In genomic region chr19:35257113-35257461, GRCh38 we compare ENCODE assay signal across 21 cellular contexts. TPM values are rescaled to one million over a fixed set of nuclear protein-coding genes. Genes with fewer than 3 reads are reported as not detected.
DNase-seq lines count a peak whose midpoint lies in the region; ATAC-seq and TF ChIP-seq lines count a peak whose summit lies in the region.
"Had no signal": no experiment of that assay in that cellular context is flagged by ENCODE, and none has a peak within 500 bp of the region (broad histone marks: within the 10 kb centered on the region; RNA-seq: fewer than 3 reads in every experiment).

No MANE protein-coding gene starts in this region.

- H2AFZ ChIP-seq in osteoblast (ENCODE audit: low read length), result no peak overlapping the region

- no peaks in the 10 kb centered on the region for H3K9me3 ChIP-seq in CD4-positive, alpha-beta memory T cell (ENCODE audit: control insufficient read depth in 1 of 2, low read length in 2 of 2)
- H3K9me3 ChIP-seq in T-helper 17 cell (ENCODE audit: control insufficient read depth, low read length, poor library complexity, severe bottlenecking) (no peaks in the 10 kb centered on the region), osteoblast (ENCODE audit: low read depth, low read length) (no peaks in the 10 kb centered on the region)
- no peaks in the 10 kb centered on the region for H3K9me3 ChIP-seq in effector memory CD4-positive, alpha-beta T cell (ENCODE audit: control insufficient read depth, low read length)
- H3K9me3 ChIP-seq: A549, BLaER1, colonic mucosa, heart right ventricle, stomach, upper lobe of left lung had no signal

- DNase-seq in activated T-cell treated with anti-CD3 and anti-CD28 coated beads, Interleukin-2, amount 50 U/mL, for 1 hour, result peak; percentile 16
- DNase-seq in activated T-cell treated with anti-CD3 and anti-CD28 coated beads, Interleukin-2, amount 50 U/mL, for 72 hours, result no peak
- DNase-seq in CD4-positive, alpha-beta memory T cell, result no peak
- DNase-seq in T-helper 17 cell, result no peak
- peak; percentile 21 for DNase-seq in osteoblast (ENCODE audit: insufficient read length, low spot score, missing footprints)
- DNase-seq in effector memory CD4-positive, alpha-beta T cell, result no peak
- no peak for DNase-seq in stimulated activated CD4-positive, alpha-beta T cell treated with anti-CD3 and anti-CD28 coated beads, Interleukin-1b, Interleukin-23, amount 100 ng/mL, for 48 hours
- DNase-seq: activated B cell treated with CpG ODN at 0.5 μM for 24 hours, GF-D8, heart right ventricle, NCI-H187, NCI-H226, upper lobe of left lung had no signal

- intact Hi-C loops in CD4-positive, alpha-beta memory T cell (cut with micrococcal nuclease), result no loop called here

- no peak overlapping the region for H3K4me3 Mint-ChIP-seq in activated T-cell treated with anti-CD3 and anti-CD28 coated beads, Interleukin-2, amount 50 U/mL, for 72 hours
- H3K4me3 Mint-ChIP-seq in CD4-positive, alpha-beta memory T cell, result no peak overlapping the region
- no peak overlapping the region for H3K4me3 Mint-ChIP-seq in T-helper 17 cell
- H3K4me3 Mint-ChIP-seq: activated B cell treated with CpG ODN at 0.5 μM for 24 hours; brain; T-helper 2 cell treated with Interferon-gamma antibody and Interleukin-4, amounts not matched to agents 5 μg/mL and 100 μg/mL, for 36 hours had no signal

- ATAC-seq in activated T-cell treated with anti-CD3 and anti-CD28 coated beads, Interleukin-2, amount 50 U/mL, for 72 hours (replicated peaks in 1 of 2), result no peak
- ATAC-seq in T-helper 17 cell (no peak), GM21360 (IDR thresholded peaks at IDR 0.05; ENCODE audit: unreplicated experiment) (no peak)
- ATAC-seq: heart right ventricle had no signal

- H3K79me2 ChIP-seq in osteoblast (ENCODE audit: insufficient read depth, low read length), result no peaks in the 10 kb centered on the region

- peaks cover 20% of the 10 kb centered on the region for H3K36me3 ChIP-seq in CD4-positive, alpha-beta memory T cell (ENCODE audit: insufficient read depth, low read length)
- H3K36me3 ChIP-seq in osteoblast (ENCODE audit: insufficient read depth, low read length), result no peaks in the 10 kb centered on the region
- peaks cover 15% of the 10 kb centered on the region for H3K36me3 ChIP-seq in effector memory CD4-positive, alpha-beta T cell (ENCODE audit: control insufficient read depth, insufficient read depth, low read length)
- H3K36me3 ChIP-seq: BLaER1, colonic mucosa, heart right ventricle had no signal

- H3K27me3 ChIP-seq in CD4-positive, alpha-beta memory T cell (ENCODE audit: insufficient read depth, low read length), result no peaks in the 10 kb centered on the region
- peaks cover 5% of the 10 kb centered on the region for H3K27me3 ChIP-seq in osteoblast (ENCODE audit: insufficient read depth, low read length)
- no peaks in the 10 kb centered on the region for H3K27me3 ChIP-seq in effector memory CD4-positive, alpha-beta T cell (replicated peaks; ENCODE audit: control insufficient read depth, insufficient read depth, low read length, poor library complexity, severe bottlenecking)
- H3K27me3 ChIP-seq: BLaER1, colonic mucosa, upper lobe of left lung had no signal

- H3K4me3 ChIP-seq in CD4-positive, alpha-beta memory T cell (ENCODE audit: low read length in 2 of 2), result no peak overlapping the region
- H3K4me3 ChIP-seq in osteoblast (ENCODE audit: insufficient read depth, low read length), result no peak overlapping the region
- no peak overlapping the region for H3K4me3 ChIP-seq in effector memory CD4-positive, alpha-beta T cell (ENCODE audit: insufficient read depth, low read depth, low read length, poor library complexity, severe bottlenecking)
- H3K4me3 ChIP-seq: A549, BLaER1, colonic mucosa, heart right ventricle, stomach, upper lobe of left lung had no signal

- H3K9me3 Mint-ChIP-seq in activated T-cell treated with anti-CD3 and anti-CD28 coated beads, Interleukin-2, amount 50 U/mL, for 72 hours, result no peaks in the 10 kb centered on the region
- H3K9me3 Mint-ChIP-seq in CD4-positive, alpha-beta memory T cell, result no peaks in the 10 kb centered on the region
- H3K9me3 Mint-ChIP-seq: activated B cell treated with CpG ODN at 0.5 μM for 24 hours; brain; T-helper 2 cell treated with Interferon-gamma antibody and Interleukin-4, amounts not matched to agents 5 μg/mL and 100 μg/mL, for 36 hours had no signal

- H3K27ac ChIP-seq in CD4-positive, alpha-beta memory T cell (ENCODE audit: low read depth, low read length), result no peak overlapping the region
- H3K27ac ChIP-seq in osteoblast (ENCODE audit: low read depth, low read length), result no peak overlapping the region
- no peak overlapping the region for H3K27ac ChIP-seq in effector memory CD4-positive, alpha-beta T cell (ENCODE audit: insufficient read depth, low read length, poor library complexity, severe bottlenecking)
- H3K27ac ChIP-seq: A549, BLaER1, colonic mucosa, heart right ventricle, upper lobe of left lung had no signal

- no peak overlapping the region for H3K27ac Mint-ChIP-seq in activated T-cell treated with anti-CD3 and anti-CD28 coated beads, Interleukin-2, amount 50 U/mL, for 72 hours
- H3K27ac Mint-ChIP-seq in CD4-positive, alpha-beta memory T cell, result peak overlapping the region in 5 of 7 donors; percentile 19 to 78 (median 55)
- H3K27ac Mint-ChIP-seq in T-helper 17 cell, result peak overlapping the region; percentile 53
- H3K27ac Mint-ChIP-seq: activated B cell treated with CpG ODN at 0.5 μM for 24 hours; T-helper 2 cell treated with Interferon-gamma antibody and Interleukin-4, amounts not matched to agents 5 μg/mL and 100 μg/mL, for 36 hours had no signal

- H3K4me2 ChIP-seq in osteoblast (ENCODE audit: insufficient read depth, low read length), result no peak overlapping the region
- H3K4me2 ChIP-seq: A549 had no signal

- H3K27me3 Mint-ChIP-seq in activated T-cell treated with anti-CD3 and anti-CD28 coated beads, Interleukin-2, amount 50 U/mL, for 72 hours (ENCODE audit: low read depth), result no peaks in the 10 kb centered on the region
- no peaks in the 10 kb centered on the region for H3K27me3 Mint-ChIP-seq in CD4-positive, alpha-beta memory T cell
- H3K27me3 Mint-ChIP-seq in T-helper 17 cell, result no peaks in the 10 kb centered on the region
- H3K27me3 Mint-ChIP-seq: activated B cell treated with CpG ODN at 0.5 μM for 24 hours had no signal

- peaks cover 15% of the 10 kb centered on the region for H3K4me1 Mint-ChIP-seq in activated T-cell treated with anti-CD3 and anti-CD28 coated beads, Interleukin-2, amount 50 U/mL, for 72 hours (ENCODE audit: low read depth)
- peaks cover 20 to 40% (median 27%) of the 10 kb centered on the region in 4 donors for H3K4me1 Mint-ChIP-seq in CD4-positive, alpha-beta memory T cell
- peaks cover 24% of the 10 kb centered on the region for H3K4me1 Mint-ChIP-seq in T-helper 17 cell

- TF ChIP-seq CTCF in osteoblast (IDR thresholded peaks at IDR 0.05; ENCODE audit: extremely low read depth, low read depth, low read length), result no peak

- CTCF ChIA-PET in CD4-positive, alpha-beta memory T cell (lab: Charles Lee; ENCODE audit: partially characterized antibody), result interaction anchor here (1.0 kb wide), 1 partner anchor 15 kb away, joined by 4 read pairs; no protein-coding TSS in a partner anchor

- peaks cover 13% of the 10 kb centered on the region for H3K4me1 ChIP-seq in CD4-positive, alpha-beta memory T cell (ENCODE audit: insufficient read depth, low read length)
- no peaks in the 10 kb centered on the region for H3K4me1 ChIP-seq in osteoblast (ENCODE audit: insufficient read depth, low read length)
- H3K4me1 ChIP-seq in effector memory CD4-positive, alpha-beta T cell (ENCODE audit: control insufficient read depth, insufficient read depth, low read length, poor library complexity, severe bottlenecking), result peaks cover 10% of the 10 kb centered on the region
- H3K4me1 ChIP-seq: A549, colonic mucosa had no signal

- no peaks in the 10 kb centered on the region for H4K20me1 ChIP-seq in osteoblast (ENCODE audit: insufficient read depth, low read length)
- H4K20me1 ChIP-seq: BLaER1 had no signal

- peaks cover 0 to under 1% of the 10 kb centered on the region in 2 donors for H3K36me3 Mint-ChIP-seq in activated T-cell treated with anti-CD3 and anti-CD28 coated beads, Interleukin-2, amount 50 U/mL, for 72 hours (ENCODE audit: insufficient read depth in 2 of 2)
- H3K36me3 Mint-ChIP-seq in CD4-positive, alpha-beta memory T cell, result peaks cover 11 to 33% of the 10 kb centered on the region in 2 donors
- H3K36me3 Mint-ChIP-seq in T-helper 17 cell (ENCODE audit: low read depth), result no peaks in the 10 kb centered on the region
- H3K36me3 Mint-ChIP-seq: brain had no signal

- POLR2A ChIA-PET in CD4-positive, alpha-beta memory T cell (lab: Charles Lee; ENCODE audit: partially characterized antibody), result interaction anchor here (0.9 to 1.4 kb wide), 5 partner anchors 8 to 206 kb away, joined by 3 to 5 read pairs (median 4); no protein-coding TSS in a partner anchor

RNA-seq across cellular contexts. Expression of gene LSR, which starts 8.3 kb away (rescaled TPM):
- 10 to 100 TPM; 24.2 to 41.1 TPM for total RNA-seq in activated T-cell treated with anti-CD3 and anti-CD28 coated beads, Interleukin-2, amount 50 U/mL, for 72 hours
- 10 to 100 TPM; 45.8 to 48.9 TPM for total RNA-seq in CD4-positive, alpha-beta memory T cell
- 10 to 100 TPM; 76.1 to 91.6 TPM for polyA plus RNA-seq in CD4-positive, alpha-beta memory T cell
- total RNA-seq in T-helper 17 cell (10 to 100 TPM; 42.6 to 44.5 TPM), osteoblast (0.29 and 0.36 TPM in 2 replicates)

RNA-seq across cellular contexts. Expression of gene USF2, which starts 11.7 kb away (rescaled TPM):
- 100 to 1,000 TPM; 202 to 212 TPM for total RNA-seq in activated T-cell treated with anti-CD3 and anti-CD28 coated beads, Interleukin-2, amount 50 U/mL, for 72 hours
- total RNA-seq in CD4-positive, alpha-beta memory T cell, result 100 to 1,000 TPM; 204 to 216 TPM
- 1 to 10 TPM; 2.2 to 9.4 TPM for polyA plus RNA-seq in CD4-positive, alpha-beta memory T cell
- total RNA-seq in T-helper 17 cell (100 to 1,000 TPM; 204 to 299 TPM), osteoblast (66.2 and 74.0 TPM in 2 replicates)

RNA-seq across cellular contexts. Expression of gene HAMP, which starts 25.2 kb away (rescaled TPM):
- 1 to 10 TPM; 1.2 to 2.4 TPM for total RNA-seq in activated T-cell treated with anti-CD3 and anti-CD28 coated beads, Interleukin-2, amount 50 U/mL, for 72 hours
- 1 to 10 TPM; 1.2 to 2.7 TPM for total RNA-seq in CD4-positive, alpha-beta memory T cell
- not detected for polyA plus RNA-seq in CD4-positive, alpha-beta memory T cell
- total RNA-seq in T-helper 17 cell (1 to 10 TPM in 1 of 2 donors, under 1 TPM in 1; 0.55 to 2.8 TPM), osteoblast (not detected in 2 replicates)
- total RNA-seq: colonic mucosa had no signal
- polyA plus RNA-seq: A549 had no signal

RNA-seq across cellular contexts. Expression of gene FAM187B, which starts 28.5 kb away (rescaled TPM):
- not detected for total RNA-seq in activated T-cell treated with anti-CD3 and anti-CD28 coated beads, Interleukin-2, amount 50 U/mL, for 72 hours
- not detected for total RNA-seq in CD4-positive, alpha-beta memory T cell
- not detected for polyA plus RNA-seq in CD4-positive, alpha-beta memory T cell
- not detected for total RNA-seq in T-helper 17 cell
- not detected in 2 replicates for total RNA-seq in osteoblast
- total RNA-seq: activated B cell treated with CpG ODN at 0.5 μM for 24 hours, colonic mucosa, stomach, upper lobe of left lung had no signal
- polyA plus RNA-seq: A549, heart right ventricle, liver had no signal

RNA-seq across cellular contexts. Expression of gene MAG, which starts 34.9 kb away (rescaled TPM):
- total RNA-seq in activated T-cell treated with anti-CD3 and anti-CD28 coated beads, Interleukin-2, amount 50 U/mL, for 72 hours, result under 1 TPM; 0.29 to 0.83 TPM
- total RNA-seq in CD4-positive, alpha-beta memory T cell, result not detected
- polyA plus RNA-seq in CD4-positive, alpha-beta memory T cell, result not detected
- total RNA-seq in T-helper 17 cell (not detected), osteoblast (not detected in 2 replicates)
- total RNA-seq: colonic mucosa had no signal
- polyA plus RNA-seq: A549 had no signal

Comparison
In these comparisons a context has a peak if more than half of its experiments do, and no peak if none do; other contexts are left out.
1. DNase-seq: peak in activated T-cell treated with anti-CD3 and anti-CD28 coated beads, Interleukin-2, amount 50 U/mL, for 1 hour (single experiment) and osteoblast (single experiment); none in activated T-cell treated with anti-CD3 and anti-CD28 coated beads, Interleukin-2, amount 50 U/mL, for 72 hours (0 of 2), CD4-positive, alpha-beta memory T cell (0 of 5), T-helper 17 cell (0 of 3), effector memory CD4-positive, alpha-beta T cell (0 of 3) and stimulated activated CD4-positive, alpha-beta T cell treated with anti-CD3 and anti-CD28 coated beads, Interleukin-1b, Interleukin-23, amount 100 ng/mL, for 48 hours (single experiment).
2. RNA of gene LSR, which starts 8.3 kb away (total RNA-seq): 45.8 to 48.9 TPM in CD4-positive, alpha-beta memory T cell, 42.6 to 44.5 TPM in T-helper 17 cell and 24.2 to 41.1 TPM in activated T-cell treated with anti-CD3 and anti-CD28 coated beads, Interleukin-2, amount 50 U/mL, for 72 hours; 0.29 to 0.36 TPM in osteoblast; every median in the first group is over 10 times any median in the second.